ENCODE assay signal across 8 cellular contexts in the genomic region with DNA sequence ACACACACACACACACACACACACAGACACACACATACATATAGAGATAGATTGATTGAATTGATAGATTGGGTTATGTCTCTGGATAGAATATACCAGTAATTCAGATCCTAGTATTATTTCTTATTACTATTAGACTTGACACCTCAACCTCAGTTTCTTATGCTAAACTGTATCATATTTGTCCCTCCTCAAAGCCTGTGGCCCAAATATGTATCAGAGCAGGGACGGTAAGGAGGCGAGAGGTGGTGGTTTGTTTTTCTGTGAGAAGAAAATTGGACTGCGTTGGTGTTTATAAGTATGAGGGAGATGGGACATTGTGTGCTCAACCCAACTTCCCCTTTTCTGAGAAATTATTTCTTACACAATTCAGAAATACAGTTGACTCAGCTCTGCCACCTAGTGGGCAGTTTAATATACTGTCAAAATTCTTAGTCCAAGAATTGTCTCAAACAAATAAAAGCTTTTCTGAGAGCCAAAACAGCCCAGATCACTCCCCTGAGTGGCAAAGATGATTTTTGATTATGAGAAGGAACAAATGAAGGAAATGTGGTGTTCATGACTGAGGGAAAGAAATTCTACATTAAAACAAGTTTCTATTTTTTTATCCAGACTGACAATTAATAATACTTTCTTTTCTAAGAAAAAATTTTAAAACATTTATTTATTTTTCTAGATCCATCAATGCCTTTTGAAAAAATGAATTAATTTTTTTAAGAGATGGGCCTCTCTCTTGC. TPM values are rescaled to one million over a fixed set of nuclear protein-coding genes. Genes with fewer than 3 reads are reported as not detected.
DNase-seq lines count a peak whose midpoint lies in the region; ATAC-seq, FAIRE-seq and TF ChIP-seq lines count a peak whose summit lies in the region.

No MANE protein-coding gene starts in this region.

- H3K27ac ChIP-seq in 22Rv1 = no peak overlapping the region
- H3K27ac ChIP-seq in MM.1S (ENCODE audit: low read length) = peak overlapping the region; percentile 43; the same call in 1 of the 2 replicates
- H3K27ac ChIP-seq in pancreas = peak overlapping the region in 2 of 4 donors; percentile 47 to 78
- H3K27ac ChIP-seq in vagina = peak overlapping the region; percentile 82

- no peaks in the 10 kb centered on the region for H3F3A ChIP-seq in MM.1S (ENCODE audit: insufficient read depth, low read length)

- no peaks in the 10 kb centered on the region for H4K20me1 ChIP-seq in MM.1S (ENCODE audit: insufficient read depth, low read length)

- H3K36me3 ChIP-seq in MM.1S (replicated peaks; ENCODE audit: insufficient read depth, low read length) = no peaks in the 10 kb centered on the region
- H3K36me3 ChIP-seq in pancreas = no peaks in the 10 kb centered on the region
- no peaks in the 10 kb centered on the region for H3K36me3 ChIP-seq in vagina

- TF ChIP-seq POLR2A in vagina (IDR thresholded peaks at IDR 0.05) = peak in 1 of 2 donors; percentile 88

- DNase-seq in GM13976 (ENCODE audit: low spot score) (peak; percentile 84), MM.1S (peak; percentile 95), SHP77 (lab: John Stamatoyannopoulos, UW) (peak; percentile 77 to 82), frontal cortex (ENCODE audit: low spot score in 2 of 2) (peak; percentile 55 to 67), pancreas (peak in 3 of 6 donors; percentile 55 to 68 (median 66)), vagina (ENCODE audit: extremely low spot score in 2 of 2) (no peak)
- peak; percentile 48 for DNase-seq in activated naive CD4-positive, alpha-beta T cell treated with Interleukin-2 at 50 U/mL for 16 hours

- peak overlapping the region; percentile 68; the same call in 1 of the 2 replicates for H3K4me2 ChIP-seq in MM.1S (ENCODE audit: low read depth, low read length)

- in situ Hi-C loops in GM13976 (cut with MboI; ENCODE audit: low sequenced_read_pairs, unreplicated experiment) = loop anchor here (10.0 kb wide), 1 partner anchor 112 kb away; no protein-coding TSS in a partner anchor

- intact Hi-C loops in pancreas (cut with DNase I) = no loop called here
- intact Hi-C loops in vagina (cut with DNase I) = no loop called here

- H3K4me3 ChIP-seq in MM.1S (ENCODE audit: low read length) = no peak overlapping the region
- H3K4me3 ChIP-seq in pancreas = no peak overlapping the region
- peak overlapping the region; percentile 14 to 24 for H3K4me3 ChIP-seq in vagina

- ATAC-seq in pancreas = peak; percentile 81 to 96 (median 89)

- WGBS in pancreas, 2 donors = 0% methylated on average over 3 of the region's 3 CpGs

- H2AFZ ChIP-seq in MM.1S (ENCODE audit: low read length) = peak overlapping the region; percentile 87

- 0 out of 2 replicates have a peak overlapping the region, but pooled peaks have one; percentile 30 for H3K9ac ChIP-seq in MM.1S (ENCODE audit: low read length)

- TF ChIP-seq CTCF in 22Rv1 (IDR thresholded peaks at IDR 0.05) (peak; percentile 98), GM13976 (IDR thresholded peaks at IDR 0.05; ENCODE audit: borderline replicate concordance, control extremely low read depth, extremely low read depth, insufficient read depth, missing control alignments) (peak; percentile 36), MM.1S (IDR thresholded peaks at IDR 0.05; ENCODE audit: low read length) (peak; percentile 89), pancreas (IDR thresholded peaks at IDR 0.05) (peak; percentile 70 to 84 (median 78)), vagina (IDR thresholded peaks at IDR 0.05) (peak; percentile 77 to 97 (median 80))

- H3K27me3 ChIP-seq in MM.1S (replicated peaks; ENCODE audit: insufficient read depth, low read length) (no peaks in the 10 kb centered on the region), pancreas (no peaks in the 10 kb centered on the region), vagina (no peaks in the 10 kb centered on the region)

- FAIRE-seq in frontal cortex (lab: Jason Lieb, UNC) (peak; percentile 3), pancreas (lab: Jason Lieb, UNC) (peak; percentile 43)

- H3K9me2 ChIP-seq in MM.1S (replicated peaks; ENCODE audit: insufficient read depth, low read length) = no peaks in the 10 kb centered on the region

- H3K79me2 ChIP-seq in MM.1S (ENCODE audit: low read length) = no peaks in the 10 kb centered on the region

- no peaks in the 10 kb centered on the region for H3K9me3 ChIP-seq in MM.1S (replicated peaks; ENCODE audit: insufficient read depth, low read length)
- no peaks in the 10 kb centered on the region for H3K9me3 ChIP-seq in pancreas
- H3K9me3 ChIP-seq in vagina = no peaks in the 10 kb centered on the region

- H3K4me1 ChIP-seq in MM.1S (ENCODE audit: low read length) (peaks cover 6% of the 10 kb centered on the region; the same call in 1 of the 2 replicates), pancreas (no peaks in the 10 kb centered on the region), vagina (peaks cover 21% of the 10 kb centered on the region)

RNA-seq across cellular contexts. Expression of a gene that starts 10.8 kb away (rescaled TPM):
- 125 TPM for total RNA-seq in frontal cortex
- 100 to 1,000 TPM; 167 to 491 (median 295) TPM for total RNA-seq in pancreas
- 100 to 1,000 TPM; 105 to 224 TPM for polyA plus RNA-seq in pancreas
- total RNA-seq in vagina = 1,858 TPM

RNA-seq across cellular contexts. Expression of a gene that starts 14.3 kb away (rescaled TPM):
- total RNA-seq in frontal cortex (not detected), pancreas (not detected), vagina (not detected)
- polyA plus RNA-seq in pancreas = under 1 TPM in 1 of 2 donors, not detected in 1; 0.07 TPM

RNA-seq across cellular contexts. Expression of a gene that starts 42.7 kb away (rescaled TPM):
- total RNA-seq in frontal cortex = 14.7 TPM
- total RNA-seq in pancreas = 10 to 100 TPM in 1 of 6 donors, 1 to 10 TPM in 5; 3.9 to 10.8 (median 5.7) TPM
- polyA plus RNA-seq in pancreas = 10 to 100 TPM; 14.6 to 27.6 TPM
- 15.0 TPM for total RNA-seq in vagina

RNA-seq across cellular contexts. Expression of a gene that starts 42.8 kb away (rescaled TPM):
- 1.6 TPM for total RNA-seq in frontal cortex
- under 1 TPM; 0.04 to 0.28 (median 0.18) TPM for total RNA-seq in pancreas
- under 1 TPM; 0.34 to 0.38 TPM for polyA plus RNA-seq in pancreas
- total RNA-seq in vagina = 1.7 TPM

RNA-seq across cellular contexts. Expression of a gene that starts 49.4 kb away (rescaled TPM):
- total RNA-seq in frontal cortex = 17.1 TPM
- total RNA-seq in pancreas = 10 to 100 TPM in 1 of 6 donors, 1 to 10 TPM in 5; 3.3 to 10.3 (median 5.8) TPM
- 1 to 10 TPM; 2.9 to 6.8 TPM for polyA plus RNA-seq in pancreas
- total RNA-seq in vagina = 25.0 TPM

Comparison
In these comparisons a context has a peak if more than half of its experiments do, and no peak if none do; other contexts are left out.
1. CTCF ChIP-seq: peak in every context shown above with its lines; median percentile 98 in 22Rv1; 89 in MM.1S; 80 in vagina; 78 in pancreas; 36 in GM13976.
2. DNase-seq: peak in GM13976 (single experiment), MM.1S (single experiment), SHP77 (2 of 2), activated naive CD4-positive, alpha-beta T cell treated with Interleukin-2 at 50 U/mL for 16 hours (single experiment) and frontal cortex (2 of 2); none in vagina (0 of 2).
3. H3K4me3 ChIP-seq: peak in vagina (2 of 2); none in MM.1S (single experiment) and pancreas (0 of 4).